2 cellular contexts compared by ENCODE assay signal in the genomic region with DNA sequence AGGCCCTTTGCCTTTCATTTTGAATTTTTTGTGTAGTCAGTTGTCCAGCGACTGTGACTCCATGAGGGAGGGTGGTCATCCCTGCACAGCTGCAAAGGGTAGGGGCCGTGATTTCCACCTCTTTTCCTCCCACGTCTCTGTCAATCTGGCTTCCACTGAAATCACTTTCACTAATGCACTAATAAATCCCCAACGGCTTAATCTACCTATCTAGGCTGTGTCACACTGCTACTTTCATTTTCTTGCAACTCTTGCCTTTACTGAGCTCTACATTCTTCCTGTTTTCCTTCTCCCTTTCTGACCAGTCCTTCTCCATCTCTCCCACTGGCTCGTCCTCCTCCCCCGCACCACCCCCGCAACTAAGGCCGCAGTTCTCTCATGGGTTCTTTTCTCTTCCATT.
TF ChIP-seq lines count a peak whose summit lies in the region.

No MANE protein-coding gene starts in this region.

TF ChIP-seq in H1, 55 proteins besides CTCF, POLR2A, EP300 and RAD21 (continued from another document):
- TF ChIP-seq TAF7 (optimal IDR thresholded peaks at IDR 0.05; ENCODE audit: borderline replicate concordance, low read depth, low read length) = no peak

TF ChIP-seq in SK-N-SH treated with all-trans-retinoic acid at 6 μM for 48 hours, 23 proteins besides CTCF, POLR2A, EP300 and RAD21 (continued from another document):
- TF ChIP-seq, protein P1, sequence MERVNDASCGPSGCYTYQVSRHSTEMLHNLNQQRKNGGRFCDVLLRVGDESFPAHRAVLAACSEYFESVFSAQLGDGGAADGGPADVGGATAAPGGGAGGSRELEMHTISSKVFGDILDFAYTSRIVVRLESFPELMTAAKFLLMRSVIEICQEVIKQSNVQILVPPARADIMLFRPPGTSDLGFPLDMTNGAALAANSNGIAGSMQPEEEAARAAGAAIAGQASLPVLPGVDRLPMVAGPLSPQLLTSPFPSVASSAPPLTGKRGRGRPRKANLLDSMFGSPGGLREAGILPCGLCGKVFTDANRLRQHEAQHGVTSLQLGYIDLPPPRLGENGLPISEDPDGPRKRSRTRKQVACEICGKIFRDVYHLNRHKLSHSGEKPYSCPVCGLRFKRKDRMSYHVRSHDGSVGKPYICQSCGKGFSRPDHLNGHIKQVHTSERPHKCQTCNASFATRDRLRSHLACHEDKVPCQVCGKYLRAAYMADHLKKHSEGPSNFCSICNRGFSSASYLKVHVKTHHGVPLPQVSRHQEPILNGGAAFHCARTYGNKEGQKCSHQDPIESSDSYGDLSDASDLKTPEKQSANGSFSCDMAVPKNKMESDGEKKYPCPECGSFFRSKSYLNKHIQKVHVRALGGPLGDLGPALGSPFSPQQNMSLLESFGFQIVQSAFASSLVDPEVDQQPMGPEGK (CRISPR knock-in tag; IDR thresholded peaks at IDR 0.05; ENCODE audit: borderline replicate concordance) = no peak
- TF ChIP-seq PPARA (CRISPR knock-in tag; IDR thresholded peaks at IDR 0.05; ENCODE audit: borderline replicate concordance) (no peak), GLIS3 (CRISPR knock-in tag; IDR thresholded peaks at IDR 0.05) (no peak), RARB (CRISPR knock-in tag; IDR thresholded peaks at IDR 0.05) (no peak), CSDC2 (CRISPR knock-in tag; IDR thresholded peaks at IDR 0.05) (no peak), ZFP3 (CRISPR knock-in tag; IDR thresholded peaks at IDR 0.05) (no peak), TOX (CRISPR knock-in tag; IDR thresholded peaks at IDR 0.05; ENCODE audit: borderline replicate concordance) (no peak), ZNF8 (CRISPR knock-in tag; IDR thresholded peaks at IDR 0.05) (no peak)
- TF ChIP-seq, protein P2, sequence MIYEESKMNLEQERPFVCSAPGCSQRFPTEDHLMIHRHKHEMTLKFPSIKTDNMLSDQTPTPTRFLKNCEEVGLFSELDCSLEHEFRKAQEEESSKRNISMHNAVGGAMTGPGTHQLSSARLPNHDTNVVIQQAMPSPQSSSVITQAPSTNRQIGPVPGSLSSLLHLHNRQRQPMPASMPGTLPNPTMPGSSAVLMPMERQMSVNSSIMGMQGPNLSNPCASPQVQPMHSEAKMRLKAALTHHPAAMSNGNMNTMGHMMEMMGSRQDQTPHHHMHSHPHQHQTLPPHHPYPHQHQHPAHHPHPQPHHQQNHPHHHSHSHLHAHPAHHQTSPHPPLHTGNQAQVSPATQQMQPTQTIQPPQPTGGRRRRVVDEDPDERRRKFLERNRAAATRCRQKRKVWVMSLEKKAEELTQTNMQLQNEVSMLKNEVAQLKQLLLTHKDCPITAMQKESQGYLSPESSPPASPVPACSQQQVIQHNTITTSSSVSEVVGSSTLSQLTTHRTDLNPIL (CRISPR knock-in tag; IDR thresholded peaks at IDR 0.05; ENCODE audit: low read depth) = no peak
- TF ChIP-seq, protein P3, sequence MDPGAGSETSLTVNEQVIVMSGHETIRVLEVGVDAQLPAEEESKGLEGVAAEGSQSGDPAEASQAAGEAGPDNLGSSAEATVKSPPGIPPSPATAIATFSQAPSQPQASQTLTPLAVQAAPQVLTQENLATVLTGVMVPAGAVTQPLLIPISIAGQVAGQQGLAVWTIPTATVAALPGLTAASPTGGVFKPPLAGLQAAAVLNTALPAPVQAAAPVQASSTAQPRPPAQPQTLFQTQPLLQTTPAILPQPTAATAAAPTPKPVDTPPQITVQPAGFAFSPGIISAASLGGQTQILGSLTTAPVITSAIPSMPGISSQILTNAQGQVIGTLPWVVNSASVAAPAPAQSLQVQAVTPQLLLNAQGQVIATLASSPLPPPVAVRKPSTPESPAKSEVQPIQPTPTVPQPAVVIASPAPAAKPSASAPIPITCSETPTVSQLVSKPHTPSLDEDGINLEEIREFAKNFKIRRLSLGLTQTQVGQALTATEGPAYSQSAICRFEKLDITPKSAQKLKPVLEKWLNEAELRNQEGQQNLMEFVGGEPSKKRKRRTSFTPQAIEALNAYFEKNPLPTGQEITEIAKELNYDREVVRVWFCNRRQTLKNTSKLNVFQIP (CRISPR knock-in tag; IDR thresholded peaks at IDR 0.05; ENCODE audit: borderline replicate concordance, low read depth) = no peak
- TF ChIP-seq, protein P4, sequence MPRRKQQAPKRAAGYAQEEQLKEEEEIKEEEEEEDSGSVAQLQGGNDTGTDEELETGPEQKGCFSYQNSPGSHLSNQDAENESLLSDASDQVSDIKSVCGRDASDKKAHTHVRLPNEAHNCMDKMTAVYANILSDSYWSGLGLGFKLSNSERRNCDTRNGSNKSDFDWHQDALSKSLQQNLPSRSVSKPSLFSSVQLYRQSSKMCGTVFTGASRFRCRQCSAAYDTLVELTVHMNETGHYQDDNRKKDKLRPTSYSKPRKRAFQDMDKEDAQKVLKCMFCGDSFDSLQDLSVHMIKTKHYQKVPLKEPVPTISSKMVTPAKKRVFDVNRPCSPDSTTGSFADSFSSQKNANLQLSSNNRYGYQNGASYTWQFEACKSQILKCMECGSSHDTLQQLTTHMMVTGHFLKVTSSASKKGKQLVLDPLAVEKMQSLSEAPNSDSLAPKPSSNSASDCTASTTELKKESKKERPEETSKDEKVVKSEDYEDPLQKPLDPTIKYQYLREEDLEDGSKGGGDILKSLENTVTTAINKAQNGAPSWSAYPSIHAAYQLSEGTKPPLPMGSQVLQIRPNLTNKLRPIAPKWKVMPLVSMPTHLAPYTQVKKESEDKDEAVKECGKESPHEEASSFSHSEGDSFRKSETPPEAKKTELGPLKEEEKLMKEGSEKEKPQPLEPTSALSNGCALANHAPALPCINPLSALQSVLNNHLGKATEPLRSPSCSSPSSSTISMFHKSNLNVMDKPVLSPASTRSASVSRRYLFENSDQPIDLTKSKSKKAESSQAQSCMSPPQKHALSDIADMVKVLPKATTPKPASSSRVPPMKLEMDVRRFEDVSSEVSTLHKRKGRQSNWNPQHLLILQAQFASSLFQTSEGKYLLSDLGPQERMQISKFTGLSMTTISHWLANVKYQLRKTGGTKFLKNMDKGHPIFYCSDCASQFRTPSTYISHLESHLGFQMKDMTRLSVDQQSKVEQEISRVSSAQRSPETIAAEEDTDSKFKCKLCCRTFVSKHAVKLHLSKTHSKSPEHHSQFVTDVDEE (CRISPR knock-in tag; IDR thresholded peaks at IDR 0.05) = no peak
- TF ChIP-seq, protein P5, sequence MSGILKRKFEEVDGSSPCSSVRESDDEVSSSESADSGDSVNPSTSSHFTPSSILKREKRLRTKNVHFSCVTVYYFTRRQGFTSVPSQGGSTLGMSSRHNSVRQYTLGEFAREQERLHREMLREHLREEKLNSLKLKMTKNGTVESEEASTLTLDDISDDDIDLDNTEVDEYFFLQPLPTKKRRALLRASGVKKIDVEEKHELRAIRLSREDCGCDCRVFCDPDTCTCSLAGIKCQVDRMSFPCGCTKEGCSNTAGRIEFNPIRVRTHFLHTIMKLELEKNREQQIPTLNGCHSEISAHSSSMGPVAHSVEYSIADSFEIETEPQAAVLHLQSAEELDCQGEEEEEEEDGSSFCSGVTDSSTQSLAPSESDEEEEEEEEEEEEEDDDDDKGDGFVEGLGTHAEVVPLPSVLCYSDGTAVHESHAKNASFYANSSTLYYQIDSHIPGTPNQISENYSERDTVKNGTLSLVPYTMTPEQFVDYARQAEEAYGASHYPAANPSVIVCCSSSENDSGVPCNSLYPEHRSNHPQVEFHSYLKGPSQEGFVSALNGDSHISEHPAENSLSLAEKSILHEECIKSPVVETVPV (CRISPR knock-in tag; IDR thresholded peaks at IDR 0.05) = no peak
